In genomic region chr2:89763254-89763580, GRCh38 we compare ENCODE assay signal across 15 cellular contexts.
A peak's percentile ranks its signal among the peaks of the same experiment; 100 is the strongest.
DNase-seq lines count a peak whose midpoint lies in the region; ATAC-seq and TF ChIP-seq lines count a peak whose summit lies in the region.
"Had no signal": no experiment of that assay in that cellular context is flagged by ENCODE, and none has a peak within 500 bp of the region (broad histone marks: within the 10 kb centered on the region; RNA-seq: fewer than 3 reads in every experiment).

No MANE protein-coding gene starts in this region.

- POLR2A ChIA-PET in A673 (lab: Charles Lee; ENCODE audit: low non-redundant PET) (no interaction called here), GM10248 (lab: Yijun Ruan, JAX) (no interaction called here)

- H3K4me1 ChIP-seq in A673 (ENCODE audit: insufficient read depth, low read length, poor library complexity, severe bottlenecking) (no peaks in the 10 kb centered on the region), right lobe of liver (no peaks in the 10 kb centered on the region)

- TF ChIP-seq CTCF in A673 (conservative IDR thresholded peaks at IDR 0.05; ENCODE audit: low read depth, low read length) (peak; percentile 32; the same call in 1 of the 2 replicates), GM10248 (IDR thresholded peaks at IDR 0.05; ENCODE audit: control extremely low read depth, extremely low read depth, low read depth, missing control alignments) (no peak), right lobe of liver (IDR thresholded peaks at IDR 0.05) (no peak)

- peak in 1 of 4 donors; percentile 32 for ATAC-seq in right lobe of liver
- no peak for ATAC-seq in HG03460 (IDR thresholded peaks at IDR 0.05; ENCODE audit: unreplicated experiment)
- ATAC-seq in HG03469 (IDR thresholded peaks at IDR 0.05; ENCODE audit: unreplicated experiment) = no peak
- ATAC-seq: effector memory CD8-positive, alpha-beta T cell had no signal

- no TSS peak for BruUV-seq in A673 (replicated peaks; lab: Mats Ljungman, UMichigan)

- WGBS in right lobe of liver (ENCODE audit: insufficient coverage, low coverage, low lambda C conversion rate, missing lambda C conversion rate) = 82% methylated on average over 16 of the region's 17 CpGs

- H3K27ac ChIP-seq in A673 (ENCODE audit: low read depth, low read length, poor library complexity, severe bottlenecking) (no peak overlapping the region), right lobe of liver (no peak overlapping the region)
- H3K27ac ChIP-seq: HL-60 had no signal

- no peak for TF ChIP-seq POLR2A in right lobe of liver (IDR thresholded peaks at IDR 0.05)

- H3K9me3 ChIP-seq in A673 (ENCODE audit: low read depth, low read length, poor library complexity, severe bottlenecking) = peaks cover 9% of the 10 kb centered on the region
- H3K9me3 ChIP-seq in right lobe of liver = no peaks in the 10 kb centered on the region

- H3K4me3 ChIP-seq in A673 (ENCODE audit: low read depth, low read length, poor library complexity, severe bottlenecking) (no peak overlapping the region), right lobe of liver (no peak overlapping the region)

- H3K36me3 ChIP-seq in A673 (ENCODE audit: insufficient read depth, low read length, poor library complexity, severe bottlenecking) (no peaks in the 10 kb centered on the region), right lobe of liver (no peaks in the 10 kb centered on the region)

- intact Hi-C loops in A673 (cut with micrococcal nuclease; ENCODE audit: unreplicated experiment) = no loop called here
- intact Hi-C loops in right lobe of liver (cut with DNase I) = no loop called here

- DNase-seq in A673 (ENCODE audit: low spot score) = peak; percentile 15
- peak; percentile 8 for DNase-seq in GM10248 (ENCODE audit: extremely low spot score)
- DNase-seq in SK-N-DZ (ENCODE audit: low spot score) = peak; percentile 30
- peak in 2 of 3 donors; percentile 52 to 58 for DNase-seq in right lobe of liver
- DNase-seq in HPDE6-E6E7 (ENCODE audit: extremely low spot score) = no peak
- no peak for DNase-seq in SKM-1 (lab: John Stamatoyannopoulos, UW; ENCODE audit: unreplicated experiment)
- DNase-seq: activated naive CD4-positive, alpha-beta T cell treated with anti-CD3 and anti-CD28 coated beads, Interleukin-2, amount 10 ng/mL, durations not matched to agents 7 days and 5 days; DMS153; effector memory CD8-positive, alpha-beta T cell; NCI-H2029 treated with DMSO at 0.1 percent for 48 hours; NCI-H69; SHP77 treated with DMSO at 0.1 percent for 48 hours had no signal

- H3K27me3 ChIP-seq in A673 (replicated peaks; ENCODE audit: insufficient read depth, low read depth, low read length, poor library complexity) (peaks cover 13% of the 10 kb centered on the region), right lobe of liver (no peaks in the 10 kb centered on the region)

- CTCF ChIA-PET in A673 (lab: Charles Lee) = no interaction called here
- CTCF ChIA-PET in GM10248 (lab: Yijun Ruan, JAX) = no interaction called here

Comparison
In these comparisons a context has a peak if more than half of its experiments do, and no peak if none do; other contexts are left out.
1. DNase-seq: peak in A673 (single experiment), GM10248 (single experiment), SK-N-DZ (single experiment) and right lobe of liver (2 of 3); none in HPDE6-E6E7 (single experiment) and SKM-1 (single experiment).